In the genomic region with DNA sequence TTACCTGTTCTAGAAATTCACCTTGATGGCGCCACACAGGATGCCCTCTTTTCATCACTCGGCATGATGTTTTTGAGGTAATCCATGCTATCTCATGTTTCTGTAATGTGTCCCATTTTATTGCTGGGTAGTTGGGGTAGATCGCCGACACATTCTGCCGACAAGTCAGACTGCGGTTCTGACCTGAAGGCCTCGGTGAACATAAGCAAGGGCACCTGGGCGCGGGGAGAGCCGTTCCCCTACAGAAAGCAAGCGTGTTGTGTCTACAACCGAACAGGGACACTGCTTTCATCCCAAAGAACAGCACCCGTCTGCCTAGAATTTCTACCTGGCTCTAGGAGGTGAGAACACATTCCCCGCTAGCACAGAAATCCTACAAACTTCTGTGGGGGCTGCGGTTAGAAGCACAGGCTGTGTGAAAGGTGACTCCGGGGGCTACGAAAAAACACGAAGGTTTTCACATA, we compare ENCODE assay signal across 8 cellular contexts.
A peak's percentile ranks its signal among the peaks of the same experiment; 100 is the strongest.
DNase-seq lines count a peak whose midpoint lies in the region; ATAC-seq lines count a peak whose summit lies in the region.

No MANE protein-coding gene starts in this region.

- peak overlapping the region; percentile 96 for H3K4me3 Mint-ChIP-seq in T-helper 1 cell treated with Interleukin-12 subunit alpha and Interleukin-12 subunit beta and Interleukin-4 antibody, amounts not matched to agents 30 μg/mL and 1 μg/mL, for 36 hours
- peak overlapping the region; percentile 91 for H3K4me3 Mint-ChIP-seq in activated T-cell treated with anti-CD3 and anti-CD28 coated beads, Interleukin-2, amount 50 U/mL, for 4 hours

- H3K27ac Mint-ChIP-seq in T-helper 1 cell treated with Interleukin-12 subunit alpha and Interleukin-12 subunit beta and Interleukin-4 antibody, amounts not matched to agents 30 μg/mL and 1 μg/mL, for 36 hours, result peak overlapping the region; percentile 97

- no peaks in the 10 kb centered on the region for H3K27me3 ChIP-seq in iPS-20b (ENCODE audit: insufficient read depth, low read length)
- peaks cover 5 to 12% (median 8%) of the 10 kb centered on the region in 5 donors for H3K27me3 ChIP-seq in subcutaneous abdominal adipose tissue (ENCODE audit: control insufficient read depth in 5 of 5, insufficient read depth in 4 of 5, low read length in 5 of 5)

- H3K9me3 ChIP-seq in iPS-20b (ENCODE audit: insufficient read depth, low read depth, low read length) (no peaks in the 10 kb centered on the region), subcutaneous abdominal adipose tissue (ENCODE audit: control insufficient read depth in 5 of 5, low read length in 5 of 5) (no peaks in the 10 kb centered on the region)

- H3K27ac ChIP-seq in iPS-20b (ENCODE audit: low read length) (peak overlapping the region; percentile 99), subcutaneous abdominal adipose tissue (ENCODE audit: low read depth, low read length) (peak overlapping the region; percentile 84)

- H3K9ac ChIP-seq in iPS-20b (ENCODE audit: low read depth, low read length), result peak overlapping the region; percentile 95; the same call in 1 of the 2 replicates
- H3K9ac ChIP-seq in subcutaneous abdominal adipose tissue (ENCODE audit: low read length in 5 of 5), result peak overlapping the region in 4 of 5 donors; percentile 21 to 86 (median 82)

- H3K4me1 Mint-ChIP-seq in T-helper 1 cell treated with Interleukin-12 subunit alpha and Interleukin-12 subunit beta and Interleukin-4 antibody, amounts not matched to agents 30 μg/mL and 1 μg/mL, for 36 hours (ENCODE audit: low read depth), result peaks cover 31% of the 10 kb centered on the region
- H3K4me1 Mint-ChIP-seq in activated T-cell treated with anti-CD3 and anti-CD28 coated beads, Interleukin-2, amount 50 U/mL, for 4 hours (ENCODE audit: low read depth), result peaks cover 25% of the 10 kb centered on the region

- H3K36me3 Mint-ChIP-seq in T-helper 1 cell treated with Interleukin-12 subunit alpha and Interleukin-12 subunit beta and Interleukin-4 antibody, amounts not matched to agents 30 μg/mL and 1 μg/mL, for 36 hours (ENCODE audit: low read depth), result no peaks in the 10 kb centered on the region
- no peaks in the 10 kb centered on the region for H3K36me3 Mint-ChIP-seq in activated T-cell treated with anti-CD3 and anti-CD28 coated beads, Interleukin-2, amount 50 U/mL, for 4 hours (ENCODE audit: insufficient read depth)

- no peaks in the 10 kb centered on the region for H3K36me3 ChIP-seq in iPS-20b (ENCODE audit: insufficient read depth, low read depth, low read length)
- no peaks in the 10 kb centered on the region for H3K36me3 ChIP-seq in subcutaneous abdominal adipose tissue (ENCODE audit: control insufficient read depth in 5 of 5, insufficient read depth in 5 of 5, low read length in 5 of 5)

- H3K4me1 ChIP-seq in iPS-20b (ENCODE audit: insufficient read depth, low read length) (peaks cover 4% of the 10 kb centered on the region; the same call in 1 of the 2 replicates), subcutaneous abdominal adipose tissue (ENCODE audit: control insufficient read depth in 5 of 5, insufficient read depth in 5 of 5, low read length in 5 of 5) (peaks cover 3 to 13% (median 12%) of the 10 kb centered on the region in 5 donors)

- H3K4me3 ChIP-seq in iPS-20b (ENCODE audit: low read length) (peak overlapping the region; percentile 81), subcutaneous abdominal adipose tissue (ENCODE audit: low read depth in 1 of 5, low read length in 5 of 5) (peak overlapping the region; percentile 77 to 91 (median 83))

- DNase-seq in T-helper 1 cell, result no peak
- no peak for DNase-seq in activated T-cell treated with anti-CD3 and anti-CD28 coated beads, Interleukin-2, amount 50 U/mL, for 4 hours
- no peak for DNase-seq in MV-4-11 (lab: John Stamatoyannopoulos, UW)
- no peak for DNase-seq in NCI-H2171 treated with DMSO at 0.1 percent for 48 hours (lab: John Stamatoyannopoulos, UW)
- no peak for DNase-seq in effector CD8-positive, alpha-beta T cell (lab: John Stamatoyannopoulos, UW)

- peaks cover 67% of the 10 kb centered on the region for H3K27me3 Mint-ChIP-seq in T-helper 1 cell treated with Interleukin-12 subunit alpha and Interleukin-12 subunit beta and Interleukin-4 antibody, amounts not matched to agents 30 μg/mL and 1 μg/mL, for 36 hours (ENCODE audit: low read depth)
- H3K27me3 Mint-ChIP-seq in activated T-cell treated with anti-CD3 and anti-CD28 coated beads, Interleukin-2, amount 50 U/mL, for 4 hours (ENCODE audit: low read depth), result peaks cover 13% of the 10 kb centered on the region

- peak in 1 of 2 donors; percentile 8 for ATAC-seq in activated T-cell treated with anti-CD3 and anti-CD28 coated beads, Interleukin-2, amount 50 U/mL, for 4 hours

- H3K9me3 Mint-ChIP-seq in T-helper 1 cell treated with Interleukin-12 subunit alpha and Interleukin-12 subunit beta and Interleukin-4 antibody, amounts not matched to agents 30 μg/mL and 1 μg/mL, for 36 hours, result no peaks in the 10 kb centered on the region
- no peaks in the 10 kb centered on the region for H3K9me3 Mint-ChIP-seq in activated T-cell treated with anti-CD3 and anti-CD28 coated beads, Interleukin-2, amount 50 U/mL, for 4 hours
